In the genomic region with DNA sequence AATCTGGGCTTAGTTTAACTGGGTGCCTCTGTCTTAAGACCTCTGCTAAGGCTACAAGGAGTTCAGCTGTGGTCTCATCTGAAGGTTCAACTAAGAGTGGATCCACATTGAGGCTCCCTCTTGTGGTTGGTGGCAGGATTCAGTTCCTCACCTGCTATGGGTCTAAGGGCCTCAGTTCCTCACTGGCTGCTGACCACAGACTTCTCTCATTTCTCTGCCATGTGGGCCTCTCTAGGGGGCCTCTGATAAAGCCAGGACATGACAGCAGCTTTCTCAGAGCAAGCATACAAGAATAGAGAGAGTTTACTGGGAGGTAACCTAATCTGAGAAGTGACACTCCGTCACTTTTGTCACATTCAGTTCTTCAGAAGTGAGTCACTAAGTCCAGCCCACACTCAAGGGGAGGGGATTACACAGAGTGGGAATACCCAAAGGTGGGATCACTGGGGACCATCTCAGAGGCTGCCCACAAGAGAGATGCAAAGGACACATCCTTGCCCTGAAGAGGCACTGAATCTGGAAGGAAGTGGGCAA, we compare ENCODE assay signal across 9 cellular contexts. TPM values are rescaled to one million over a fixed set of nuclear protein-coding genes. Genes with fewer than 3 reads are reported as not detected.
DNase-seq lines count a peak whose midpoint lies in the region; ATAC-seq and TF ChIP-seq lines count a peak whose summit lies in the region.
"Had no signal": no experiment of that assay in that cellular context is flagged by ENCODE, and none has a peak within 500 bp of the region (broad histone marks: within the 10 kb centered on the region; RNA-seq: fewer than 3 reads in every experiment).

No MANE protein-coding gene starts in this region.

- POLR2A ChIA-PET in CD8-positive, alpha-beta T cell (lab: Charles Lee) = interaction anchor here (0.6 kb wide), 1 partner anchor 75 kb away, joined by 3 read pairs; no protein-coding TSS in a partner anchor

- no peak overlapping the region for H3K27ac ChIP-seq in CD8-positive, alpha-beta T cell (ENCODE audit: low read depth, low read length)
- H3K27ac ChIP-seq: heart right ventricle had no signal

- H3K27me3 ChIP-seq in CD8-positive, alpha-beta T cell (ENCODE audit: insufficient read depth, low read length) = no peaks in the 10 kb centered on the region
- H3K27me3 ChIP-seq: heart right ventricle had no signal

- peak; percentile 23 for DNase-seq in Ammon's horn (ENCODE audit: low spot score)
- peak; percentile 40 for DNase-seq in SK-N-DZ (ENCODE audit: low spot score)
- peak; percentile 7 for DNase-seq in stimulated activated naive CD4-positive, alpha-beta T cell treated with Interleukin-2 at 50 U/mL for 16 hours (lab: John Stamatoyannopoulos, UW)
- no peak for DNase-seq in CD8-positive, alpha-beta T cell
- no peak for DNase-seq in NCI-H2081 treated with DMSO at 0.1 percent for 48 hours (lab: John Stamatoyannopoulos, UW)
- DNase-seq: heart right ventricle had no signal

- ATAC-seq in GM18498 (IDR thresholded peaks at IDR 0.05; ENCODE audit: unreplicated experiment) (peak; percentile 72), HG03135 (IDR thresholded peaks at IDR 0.05; ENCODE audit: unreplicated experiment) (peak; percentile 63), esophagus mucosa (peak; percentile 60)
- no peak for ATAC-seq in CD8-positive, alpha-beta T cell

- H3K4me3 ChIP-seq in CD8-positive, alpha-beta T cell (ENCODE audit: low read depth, low read length) = no peak overlapping the region
- H3K4me3 ChIP-seq: heart right ventricle had no signal

- H3K27me3 Mint-ChIP-seq in CD8-positive, alpha-beta T cell (ENCODE audit: low read depth) = no peaks in the 10 kb centered on the region

- no peaks in the 10 kb centered on the region for H3K36me3 Mint-ChIP-seq in CD8-positive, alpha-beta T cell

- H3K4me3 Mint-ChIP-seq in CD8-positive, alpha-beta T cell = no peak overlapping the region

- no peaks in the 10 kb centered on the region for H3K36me3 ChIP-seq in CD8-positive, alpha-beta T cell (ENCODE audit: insufficient read depth, low read length)
- H3K36me3 ChIP-seq: heart right ventricle had no signal

- no peak for TF ChIP-seq CTCF in CD8-positive, alpha-beta T cell (IDR thresholded peaks at IDR 0.05)

- no peaks in the 10 kb centered on the region for H3K4me1 ChIP-seq in CD8-positive, alpha-beta T cell (ENCODE audit: insufficient read depth, low read length)
- H3K4me1 ChIP-seq: heart right ventricle had no signal

- H3K9me3 ChIP-seq in CD8-positive, alpha-beta T cell (ENCODE audit: low read length) = no peaks in the 10 kb centered on the region
- H3K9me3 ChIP-seq: heart right ventricle had no signal

- no peak overlapping the region for H3K27ac Mint-ChIP-seq in CD8-positive, alpha-beta T cell

- no peaks in the 10 kb centered on the region for H3K4me1 Mint-ChIP-seq in CD8-positive, alpha-beta T cell (ENCODE audit: low read depth)

- H3K9me3 Mint-ChIP-seq in CD8-positive, alpha-beta T cell = no peaks in the 10 kb centered on the region

- CTCF ChIA-PET in CD8-positive, alpha-beta T cell (lab: Charles Lee) = no interaction called here

- intact Hi-C loops in CD8-positive, alpha-beta T cell (cut with DNase I, micrococcal nuclease) = loop anchor here (5.0 to 10.0 kb wide), 2 partner anchors 88 to 90 kb away; no protein-coding TSS in a partner anchor

RNA-seq across cellular contexts. Expression of gene ABAT, which starts 19.2 kb away (rescaled TPM):
- 20.5 and 21.7 TPM in 2 replicates for polyA plus RNA-seq in SK-N-DZ (2014; cell fraction: cytosol; rRNA removed)
- polyA plus RNA-seq in SK-N-DZ (2014; cell fraction: nucleus; rRNA removed) = 11.1 and 15.8 TPM in 2 replicates
- total RNA-seq in esophagus mucosa = 4.2 TPM
- total RNA-seq in CD8-positive, alpha-beta T cell = 1 to 10 TPM; 4.1 to 4.2 TPM

RNA-seq across cellular contexts. Expression of gene METTL22, which starts 33.8 kb away (rescaled TPM):
- 23.9 and 309 TPM in 2 replicates for polyA plus RNA-seq in SK-N-DZ (2014; cell fraction: cytosol; rRNA removed)
- 56.3 and 63.4 TPM in 2 replicates for polyA plus RNA-seq in SK-N-DZ (2014; cell fraction: nucleus; rRNA removed)
- total RNA-seq in esophagus mucosa = 15.9 TPM
- total RNA-seq in CD8-positive, alpha-beta T cell = 10 to 100 TPM; 30.0 to 30.8 TPM

Comparison
In these comparisons a context has a peak if more than half of its experiments do, and no peak if none do; other contexts are left out.
1. DNase-seq: peak in Ammon's horn (single experiment), SK-N-DZ (single experiment) and stimulated activated naive CD4-positive, alpha-beta T cell treated with Interleukin-2 at 50 U/mL for 16 hours (single experiment); none in CD8-positive, alpha-beta T cell (0 of 7) and NCI-H2081 treated with DMSO at 0.1 percent for 48 hours (single experiment).